ENCODE assay signal across 9 cellular contexts in genomic region chrY:7273587-7274203, GRCh38.
DNase-seq lines count a peak whose midpoint lies in the region; ATAC-seq lines count a peak whose summit lies in the region.
"Had no signal": no experiment of that assay in that cellular context is flagged by ENCODE, and none has a peak within 500 bp of the region (broad histone marks: within the 10 kb centered on the region; RNA-seq: fewer than 3 reads in every experiment).

No MANE protein-coding gene starts in this region.

- peak overlapping the region; percentile 74 for H3K4me3 ChIP-seq in mononuclear cell (ENCODE audit: low read length)
- H3K4me3 ChIP-seq: BLaER1 had no signal

- CTCF ChIA-PET in activated CD8-positive, alpha-beta memory T cell treated with anti-CD3 and anti-CD28 coated beads, Interleukin-2, amount 10 ng/mL, durations not matched to agents 7 days and 5 days (lab: Charles Lee) = interaction anchor here (0.9 to 1.9 kb wide), 6 partner anchors 16 to 187 kb away, joined by 3 to 6 read pairs (median 4); no protein-coding TSS in a partner anchor

- no peaks in the 10 kb centered on the region for H3K27me3 ChIP-seq in mononuclear cell (ENCODE audit: insufficient read depth, low read length)
- H3K27me3 ChIP-seq: BLaER1 had no signal

- H3K27ac Mint-ChIP-seq in activated CD8-positive, alpha-beta memory T cell treated with anti-CD3 and anti-CD28 coated beads, Interleukin-2, amount 10 ng/mL, durations not matched to agents 7 days and 5 days = peak overlapping the region; percentile 97

- H3K4me1 ChIP-seq in mononuclear cell (ENCODE audit: insufficient read depth, low read length) = peaks cover 33% of the 10 kb centered on the region
- H3K4me1 ChIP-seq: BLaER1 had no signal

- DNase-seq in activated CD8-positive, alpha-beta memory T cell treated with anti-CD3 and anti-CD28 coated beads, Interleukin-2, amount 10 ng/mL, durations not matched to agents 7 days and 5 days = peak; percentile 95
- no peak for DNase-seq in activated CD8-positive, alpha-beta memory T cell treated with anti-CD3 and anti-CD28 coated beads for 24 hours
- DNase-seq in NCI-H460 (ENCODE audit: extremely low read depth, low read depth) = peak; percentile 70
- DNase-seq in activated naive CD8-positive, alpha-beta T cell treated with anti-CD3 and anti-CD28 coated beads, Interleukin-2, amount 50 U/mL, for 16 hours (ENCODE audit: low read depth, low spot score) = peak; percentile 72
- DNase-seq in NCI-H1417 (lab: John Stamatoyannopoulos, UW) = no peak

- peak overlapping the region; percentile 91 for H3K4me3 Mint-ChIP-seq in activated CD8-positive, alpha-beta memory T cell treated with anti-CD3 and anti-CD28 coated beads, Interleukin-2, amount 10 ng/mL, durations not matched to agents 7 days and 5 days

- no peaks in the 10 kb centered on the region for H3K27me3 Mint-ChIP-seq in activated CD8-positive, alpha-beta memory T cell treated with anti-CD3 and anti-CD28 coated beads, Interleukin-2, amount 10 ng/mL, durations not matched to agents 7 days and 5 days

- H3K9me3 ChIP-seq in mononuclear cell (ENCODE audit: low read depth, low read length) = no peaks in the 10 kb centered on the region
- H3K9me3 ChIP-seq: BLaER1 had no signal

- peaks cover 17% of the 10 kb centered on the region for H3K36me3 Mint-ChIP-seq in activated CD8-positive, alpha-beta memory T cell treated with anti-CD3 and anti-CD28 coated beads, Interleukin-2, amount 10 ng/mL, durations not matched to agents 7 days and 5 days

- no peaks in the 10 kb centered on the region for H3K9me3 Mint-ChIP-seq in activated CD8-positive, alpha-beta memory T cell treated with anti-CD3 and anti-CD28 coated beads, Interleukin-2, amount 10 ng/mL, durations not matched to agents 7 days and 5 days (ENCODE audit: low read depth)

- peak; percentile 91 for ATAC-seq in activated CD8-positive, alpha-beta memory T cell treated with anti-CD3 and anti-CD28 coated beads, Interleukin-2, amount 10 ng/mL, durations not matched to agents 7 days and 5 days
- ATAC-seq in GM18520 (IDR thresholded peaks at IDR 0.05; ENCODE audit: unreplicated experiment) (no peak), HG02885 (IDR thresholded peaks at IDR 0.05; ENCODE audit: poor library complexity, unreplicated experiment) (no peak)

- H3K4me1 Mint-ChIP-seq in activated CD8-positive, alpha-beta memory T cell treated with anti-CD3 and anti-CD28 coated beads, Interleukin-2, amount 10 ng/mL, durations not matched to agents 7 days and 5 days = peaks cover 28% of the 10 kb centered on the region

Comparison
In these comparisons a context has a peak if more than half of its experiments do, and no peak if none do; other contexts are left out.
1. DNase-seq: peak in activated CD8-positive, alpha-beta memory T cell treated with anti-CD3 and anti-CD28 coated beads, Interleukin-2, amount 10 ng/mL, durations not matched to agents 7 days and 5 days (single experiment), NCI-H460 (single experiment) and activated naive CD8-positive, alpha-beta T cell treated with anti-CD3 and anti-CD28 coated beads, Interleukin-2, amount 50 U/mL, for 16 hours (single experiment); none in activated CD8-positive, alpha-beta memory T cell treated with anti-CD3 and anti-CD28 coated beads for 24 hours (single experiment) and NCI-H1417 (0 of 3).